Comparison of ENCODE assay signal across 8 cellular contexts in genomic region chr19:14516048-14516534, GRCh38. TPM values are rescaled to one million over a fixed set of nuclear protein-coding genes. Genes with fewer than 3 reads are reported as not detected.
DNase-seq lines count a peak whose midpoint lies in the region; ATAC-seq, FAIRE-seq and TF ChIP-seq lines count a peak whose summit lies in the region.
"Had no signal": no experiment of that assay in that cellular context is flagged by ENCODE, and none has a peak within 500 bp of the region (broad histone marks: within the 10 kb centered on the region; RNA-seq: fewer than 3 reads in every experiment).

No MANE protein-coding gene starts in this region.

- peaks cover 0 to 53% (median 30%) of the 10 kb centered on the region in 3 donors for H3K4me1 ChIP-seq in gastroesophageal sphincter

- H3K9me3 ChIP-seq in gastroesophageal sphincter: no peaks in the 10 kb centered on the region

- 62% methylated on average over 7 of the region's 15 CpGs; no CpG with 5 or more reads in 1 of the 2 donors for WGBS in gastroesophageal sphincter (ENCODE audit: low coverage in 1 of 2), 2 donors

- DNase-seq in HFF-Myc (ENCODE audit: extremely low read depth, low read depth) (no peak), WTC11 (ENCODE audit: low spot score) (no peak), GM12892 (ENCODE audit: insufficient read length) (no peak), urothelium cell line (ENCODE audit: low spot score) (no peak)

- peaks cover 0 to 41% of the 10 kb centered on the region in 2 donors for H3K36me3 ChIP-seq in gastroesophageal sphincter

- peaks cover 27% of the 10 kb centered on the region for H3K4me1 Mint-ChIP-seq in WTC11

- TF ChIP-seq POLR2A in gastroesophageal sphincter (IDR thresholded peaks at IDR 0.05): no peak
- TF ChIP-seq POLR2A in GM12892 (IDR thresholded peaks at IDR 0.05; ENCODE audit: low read depth, low read length): no peak

- no peak for TF ChIP-seq EP300 in gastroesophageal sphincter (IDR thresholded peaks at IDR 0.05)

- no peak for ATAC-seq in WTC11
- no peak for ATAC-seq in gastroesophageal sphincter
- no peak for ATAC-seq in GM19324 (IDR thresholded peaks at IDR 0.05; ENCODE audit: low FRiP score, unreplicated experiment)

- no peak for FAIRE-seq in GM12892 (lab: Jason Lieb, UNC)
- FAIRE-seq in urothelium cell line (lab: Jason Lieb, UNC): no peak
- FAIRE-seq: H54 had no signal

- H3K27ac Mint-ChIP-seq in WTC11: peak overlapping the region; percentile 83; the same call in 1 of the 2 replicates

- H3K4me3 ChIP-seq in HFF-Myc (replicated peaks; ENCODE audit: low read depth, low read length): peak overlapping the region; percentile 87
- peak overlapping the region; percentile 82 to 94 for H3K4me3 ChIP-seq in gastroesophageal sphincter
- H3K4me3 ChIP-seq in skin epidermis: peak overlapping the region; percentile 57 to 99 (median 96)

- H3K9me3 Mint-ChIP-seq in WTC11: no peaks in the 10 kb centered on the region

- POLR2A ChIA-PET in WTC11 (lab: Charles Lee): interaction anchor here (0.8 kb wide), 1 partner anchor 20 kb away, joined by 3 read pairs; no protein-coding TSS in a partner anchor

- H3K27me3 ChIP-seq in gastroesophageal sphincter: no peaks in the 10 kb centered on the region

- peak overlapping the region in 3 of 4 donors; percentile 55 to 99 (median 99) for H3K27ac ChIP-seq in gastroesophageal sphincter
- peak overlapping the region in 12 of 21 experiments; percentile 26 to 99 (median 98) for H3K27ac ChIP-seq in skin epidermis

- peaks cover 25% of the 10 kb centered on the region for H3K36me3 Mint-ChIP-seq in WTC11

- H3K4me3 Mint-ChIP-seq in WTC11: peak overlapping the region; percentile 92

- CTCF ChIA-PET in WTC11 (lab: Charles Lee): interaction anchor here (1.0 to 3.8 kb wide), 4 partner anchors 10 to 35 kb away, joined by 3 to 29 read pairs (median 10); no protein-coding TSS in a partner anchor

- TF ChIP-seq CTCF in HFF-Myc (IDR thresholded peaks at IDR 0.05; ENCODE audit: low read depth, low read length, missing control alignments) (no peak), WTC11 (IDR thresholded peaks at IDR 0.05) (no peak), gastroesophageal sphincter (IDR thresholded peaks at IDR 0.05) (no peak)

- H3K27me3 Mint-ChIP-seq in WTC11 (ENCODE audit: low read depth): no peaks in the 10 kb centered on the region

TF ChIP-seq in WTC11, 78 proteins besides CTCF, POLR2A, EP300 and RAD21 (continues in another document):
- TF ChIP-seq ZNF416 (CRISPR knock-in tag; IDR thresholded peaks at IDR 0.05): no peak
- TF ChIP-seq, protein P1, sequence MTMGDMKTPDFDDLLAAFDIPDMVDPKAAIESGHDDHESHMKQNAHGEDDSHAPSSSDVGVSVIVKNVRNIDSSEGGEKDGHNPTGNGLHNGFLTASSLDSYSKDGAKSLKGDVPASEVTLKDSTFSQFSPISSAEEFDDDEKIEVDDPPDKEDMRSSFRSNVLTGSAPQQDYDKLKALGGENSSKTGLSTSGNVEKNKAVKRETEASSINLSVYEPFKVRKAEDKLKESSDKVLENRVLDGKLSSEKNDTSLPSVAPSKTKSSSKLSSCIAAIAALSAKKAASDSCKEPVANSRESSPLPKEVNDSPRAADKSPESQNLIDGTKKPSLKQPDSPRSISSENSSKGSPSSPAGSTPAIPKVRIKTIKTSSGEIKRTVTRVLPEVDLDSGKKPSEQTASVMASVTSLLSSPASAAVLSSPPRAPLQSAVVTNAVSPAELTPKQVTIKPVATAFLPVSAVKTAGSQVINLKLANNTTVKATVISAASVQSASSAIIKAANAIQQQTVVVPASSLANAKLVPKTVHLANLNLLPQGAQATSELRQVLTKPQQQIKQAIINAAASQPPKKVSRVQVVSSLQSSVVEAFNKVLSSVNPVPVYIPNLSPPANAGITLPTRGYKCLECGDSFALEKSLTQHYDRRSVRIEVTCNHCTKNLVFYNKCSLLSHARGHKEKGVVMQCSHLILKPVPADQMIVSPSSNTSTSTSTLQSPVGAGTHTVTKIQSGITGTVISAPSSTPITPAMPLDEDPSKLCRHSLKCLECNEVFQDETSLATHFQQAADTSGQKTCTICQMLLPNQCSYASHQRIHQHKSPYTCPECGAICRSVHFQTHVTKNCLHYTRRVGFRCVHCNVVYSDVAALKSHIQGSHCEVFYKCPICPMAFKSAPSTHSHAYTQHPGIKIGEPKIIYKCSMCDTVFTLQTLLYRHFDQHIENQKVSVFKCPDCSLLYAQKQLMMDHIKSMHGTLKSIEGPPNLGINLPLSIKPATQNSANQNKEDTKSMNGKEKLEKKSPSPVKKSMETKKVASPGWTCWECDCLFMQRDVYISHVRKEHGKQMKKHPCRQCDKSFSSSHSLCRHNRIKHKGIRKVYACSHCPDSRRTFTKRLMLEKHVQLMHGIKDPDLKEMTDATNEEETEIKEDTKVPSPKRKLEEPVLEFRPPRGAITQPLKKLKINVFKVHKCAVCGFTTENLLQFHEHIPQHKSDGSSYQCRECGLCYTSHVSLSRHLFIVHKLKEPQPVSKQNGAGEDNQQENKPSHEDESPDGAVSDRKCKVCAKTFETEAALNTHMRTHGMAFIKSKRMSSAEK (CRISPR knock-in tag; IDR thresholded peaks at IDR 0.05; ENCODE audit: borderline replicate concordance): no peak
- TF ChIP-seq IRF2 (CRISPR knock-in tag; IDR thresholded peaks at IDR 0.05; ENCODE audit: borderline replicate concordance, low read depth): no peak
- no peak for TF ChIP-seq FOXP4 (CRISPR knock-in tag; IDR thresholded peaks at IDR 0.05)
- TF ChIP-seq CREB1 (CRISPR knock-in tag; IDR thresholded peaks at IDR 0.05): no peak
- no peak for TF ChIP-seq MXD4 (CRISPR knock-in tag; IDR thresholded peaks at IDR 0.05; ENCODE audit: borderline replicate concordance)
- no peak for TF ChIP-seq ZNF425 (CRISPR knock-in tag; conservative IDR thresholded peaks at IDR 0.05)
- no peak for TF ChIP-seq PRRX2 (CRISPR knock-in tag; IDR thresholded peaks at IDR 0.05)
- no peak for TF ChIP-seq E2F5 (CRISPR knock-in tag; IDR thresholded peaks at IDR 0.05)
- TF ChIP-seq, protein P2, sequence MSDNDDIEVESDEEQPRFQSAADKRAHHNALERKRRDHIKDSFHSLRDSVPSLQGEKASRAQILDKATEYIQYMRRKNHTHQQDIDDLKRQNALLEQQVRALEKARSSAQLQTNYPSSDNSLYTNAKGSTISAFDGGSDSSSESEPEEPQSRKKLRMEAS (CRISPR knock-in tag; IDR thresholded peaks at IDR 0.05): no peak

RNA-seq across cellular contexts. Expression of gene DNAJB1, which starts 2.1 kb away (rescaled TPM):
- 54.5 to 88.7 TPM (median 81.9 TPM) in 3 replicates for total RNA-seq in WTC11 (2021)
- total RNA-seq in gastroesophageal sphincter: 10 to 100 TPM; 59.3 to 72.8 (median 68.2) TPM
- 23.8 TPM for polyA plus RNA-seq in GM12892 (2012; ENCODE audit: missing spikeins)

RNA-seq across cellular contexts. Expression of gene TECR, which starts 13.3 kb away (rescaled TPM):
- total RNA-seq in WTC11 (2021) (161 to 198 TPM (median 197 TPM) in 3 replicates), gastroesophageal sphincter (10 to 100 TPM; 21.3 to 27.2 (median 24.3) TPM)
- polyA plus RNA-seq in GM12892 (2012; ENCODE audit: missing spikeins): 29.1 TPM

RNA-seq across cellular contexts. Expression of gene GIPC1, which starts 20.2 kb away (rescaled TPM):
- total RNA-seq in WTC11 (2021): 70.7 to 76.5 TPM (median 75.0 TPM) in 3 replicates
- 100 to 1,000 TPM in 1 of 4 donors, 10 to 100 TPM in 3; 63.8 to 115 (median 78.3) TPM for total RNA-seq in gastroesophageal sphincter
- polyA plus RNA-seq in GM12892 (2012; ENCODE audit: missing spikeins): 7.0 TPM

RNA-seq across cellular contexts. Expression of gene PTGER1, which starts 40.9 kb away (rescaled TPM):
- total RNA-seq in WTC11 (2021) (0.68 to 1.2 TPM (median 0.87 TPM) in 3 replicates), gastroesophageal sphincter (1 to 10 TPM in 2 of 4 donors, under 1 TPM in 2; 0.23 to 4.6 (median 1.3) TPM)
- not detected for polyA plus RNA-seq in GM12892 (2012; ENCODE audit: missing spikeins)

RNA-seq across cellular contexts. Expression of gene NDUFB7, which starts 55.8 kb away (rescaled TPM):
- total RNA-seq in WTC11 (2021) (240 to 255 TPM (median 254 TPM) in 3 replicates), gastroesophageal sphincter (100 to 1,000 TPM; 251 to 393 (median 330) TPM)
- 95.4 TPM for polyA plus RNA-seq in GM12892 (2012; ENCODE audit: missing spikeins)
